9 cellular contexts compared by ENCODE assay signal in the genomic region with DNA sequence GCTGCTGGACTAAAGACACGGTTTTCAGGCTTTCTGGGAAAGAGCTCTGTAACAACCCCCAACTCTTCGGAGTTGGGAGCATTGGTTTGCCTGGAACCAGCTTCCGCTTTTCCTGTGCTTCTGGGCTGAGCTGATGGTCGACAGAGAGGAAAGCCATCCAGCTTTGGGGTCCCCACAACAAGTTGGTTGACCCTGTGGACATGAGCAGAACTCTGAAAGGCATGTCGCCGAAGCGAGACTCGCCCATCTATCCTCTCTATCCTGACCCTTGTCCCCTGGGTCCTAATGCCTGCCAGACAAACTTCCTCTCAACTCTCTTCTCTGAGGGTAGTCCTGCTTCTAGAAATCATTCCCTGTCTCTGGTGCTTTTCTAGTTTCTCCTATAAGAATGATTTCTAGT. TPM values are rescaled to one million over a fixed set of nuclear protein-coding genes. Genes with fewer than 3 reads are reported as not detected.
A peak's percentile ranks its signal among the peaks of the same experiment; 100 is the strongest.
DNase-seq lines count a peak whose midpoint lies in the region; ATAC-seq and TF ChIP-seq lines count a peak whose summit lies in the region.
"Had no signal": no experiment of that assay in that cellular context is flagged by ENCODE, and none has a peak within 500 bp of the region (broad histone marks: within the 10 kb centered on the region; RNA-seq: fewer than 3 reads in every experiment).

No MANE protein-coding gene starts in this region.

- DNase-seq in AG09309 (ENCODE audit: low read depth) = no peak
- peak; percentile 45 for DNase-seq in SKM-1 (lab: John Stamatoyannopoulos, UW; ENCODE audit: unreplicated experiment)
- DNase-seq in iPS DF 6.9 (ENCODE audit: low read depth, low spot score) = peak; percentile 45
- DNase-seq in psoas muscle = no peak
- no peak for DNase-seq in posterior cingulate gyrus
- no peak for DNase-seq in activated T-cell treated with anti-CD3 and anti-CD28 coated beads for 4 hours
- DNase-seq: NCI-H146 had no signal

- POLR2A ChIA-PET in HEK293 (lab: Yijun Ruan, JAX) = interaction anchor here (0.5 kb wide), 1 partner anchor 564 kb away, joined by 4 read pairs; no protein-coding TSS in a partner anchor

- H3K27ac ChIP-seq in HEK293 (ENCODE audit: extremely low read depth, low read depth, low read length) (no peak overlapping the region), iPS DF 6.9 (ENCODE audit: low read length) (no peak overlapping the region), psoas muscle (no peak overlapping the region)

- WGBS in iPS DF 6.9 (ENCODE audit: insufficient coverage, insufficient read length) = no CpG with 5 or more reads among the region's 8 CpGs
- 19 to 23% (median 22%) methylated on average over 8 of the region's 8 CpGs for WGBS in psoas muscle, 3 donors

- H3K9me3 ChIP-seq in HEK293 (ENCODE audit: control insufficient read depth, insufficient read depth, low read depth, low read length) (no peaks in the 10 kb centered on the region), iPS DF 6.9 (ENCODE audit: control insufficient read depth, insufficient read depth, low read length) (no peaks in the 10 kb centered on the region), psoas muscle (no peaks in the 10 kb centered on the region)

- H3K36me3 ChIP-seq in HEK293 (ENCODE audit: control insufficient read depth in 2 of 2, insufficient read depth in 1 of 2, low read length in 2 of 2) (no peaks in the 10 kb centered on the region), iPS DF 6.9 (ENCODE audit: control insufficient read depth, insufficient read depth, low read length) (no peaks in the 10 kb centered on the region), psoas muscle (ENCODE audit: insufficient read depth in 1 of 2, low read depth in 1 of 2) (no peaks in the 10 kb centered on the region)

- CTCF ChIA-PET in HEK293 (lab: Yijun Ruan, JAX) = no interaction called here

- ATAC-seq in psoas muscle (no peak), GM19023 (IDR thresholded peaks at IDR 0.05; ENCODE audit: unreplicated experiment) (no peak)

- TF ChIP-seq CTCF in AG09309 (IDR thresholded peaks at IDR 0.05; ENCODE audit: control insufficient read depth, insufficient read depth, low read depth, low read length, missing control alignments) = no peak
- TF ChIP-seq CTCF in HEK293 (tag by site-specific recombination; IDR thresholded peaks at IDR 0.05) = no peak
- no peak for TF ChIP-seq CTCF in psoas muscle (IDR thresholded peaks at IDR 0.05)

- H3K27me3 ChIP-seq in iPS DF 6.9 (ENCODE audit: control insufficient read depth, insufficient read depth, low read length) = peaks cover 11% of the 10 kb centered on the region; the same call in 1 of the 2 replicates
- peaks cover 0 to 50% (median 15%) of the 10 kb centered on the region in 3 donors for H3K27me3 ChIP-seq in psoas muscle (ENCODE audit: insufficient read depth in 3 of 3, low read length in 2 of 3)

- H3K4me3 ChIP-seq in AG09309 (ENCODE audit: control insufficient read depth, low read depth, low read length) = peak overlapping the region; percentile 19
- no peak overlapping the region for H3K4me3 ChIP-seq in HEK293 (ENCODE audit: low read depth, low read length)
- H3K4me3 ChIP-seq in iPS DF 6.9 (ENCODE audit: low read length) = peak overlapping the region; percentile 39; the same call in 1 of the 2 replicates
- H3K4me3 ChIP-seq in psoas muscle = no peak overlapping the region

- H3K4me1 ChIP-seq in HEK293 (ENCODE audit: control insufficient read depth, insufficient read depth, low read length) (no peaks in the 10 kb centered on the region), iPS DF 6.9 (ENCODE audit: control insufficient read depth, insufficient read depth, low read length) (no peaks in the 10 kb centered on the region; the same call in 1 of the 2 replicates), psoas muscle (no peaks in the 10 kb centered on the region)

- intact Hi-C loops in psoas muscle (cut with DNase I) = no loop called here
- intact Hi-C loops in posterior cingulate gyrus (cut with DNase I) = no loop called here

TF ChIP-seq in HEK293, 187 proteins besides CTCF, POLR2A, EP300 and RAD21 (continues in another document):
- TF ChIP-seq, protein P1, sequence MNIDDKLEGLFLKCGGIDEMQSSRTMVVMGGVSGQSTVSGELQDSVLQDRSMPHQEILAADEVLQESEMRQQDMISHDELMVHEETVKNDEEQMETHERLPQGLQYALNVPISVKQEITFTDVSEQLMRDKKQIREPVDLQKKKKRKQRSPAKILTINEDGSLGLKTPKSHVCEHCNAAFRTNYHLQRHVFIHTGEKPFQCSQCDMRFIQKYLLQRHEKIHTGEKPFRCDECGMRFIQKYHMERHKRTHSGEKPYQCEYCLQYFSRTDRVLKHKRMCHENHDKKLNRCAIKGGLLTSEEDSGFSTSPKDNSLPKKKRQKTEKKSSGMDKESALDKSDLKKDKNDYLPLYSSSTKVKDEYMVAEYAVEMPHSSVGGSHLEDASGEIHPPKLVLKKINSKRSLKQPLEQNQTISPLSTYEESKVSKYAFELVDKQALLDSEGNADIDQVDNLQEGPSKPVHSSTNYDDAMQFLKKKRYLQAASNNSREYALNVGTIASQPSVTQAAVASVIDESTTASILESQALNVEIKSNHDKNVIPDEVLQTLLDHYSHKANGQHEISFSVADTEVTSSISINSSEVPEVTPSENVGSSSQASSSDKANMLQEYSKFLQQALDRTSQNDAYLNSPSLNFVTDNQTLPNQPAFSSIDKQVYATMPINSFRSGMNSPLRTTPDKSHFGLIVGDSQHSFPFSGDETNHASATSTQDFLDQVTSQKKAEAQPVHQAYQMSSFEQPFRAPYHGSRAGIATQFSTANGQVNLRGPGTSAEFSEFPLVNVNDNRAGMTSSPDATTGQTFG (tag by site-specific recombination; IDR thresholded peaks at IDR 0.05; ENCODE audit: borderline replicate concordance) = no peak
- no peak for TF ChIP-seq ZNF114 (tag by site-specific recombination; IDR thresholded peaks at IDR 0.05)
- no peak for TF ChIP-seq GLI4 (tag by site-specific recombination; IDR thresholded peaks at IDR 0.05)
- no peak for TF ChIP-seq ZNF157 (tag by site-specific recombination; IDR thresholded peaks at IDR 0.05)
- TF ChIP-seq ZNF707 (tag by site-specific recombination; IDR thresholded peaks at IDR 0.05) = no peak
- no peak for TF ChIP-seq SP3 (tag by site-specific recombination; IDR thresholded peaks at IDR 0.05)
- TF ChIP-seq ZFP37 (tag by site-specific recombination; IDR thresholded peaks at IDR 0.05) = no peak
- TF ChIP-seq ZNF544 (tag by site-specific recombination; IDR thresholded peaks at IDR 0.05) = no peak
- TF ChIP-seq, protein P2, sequence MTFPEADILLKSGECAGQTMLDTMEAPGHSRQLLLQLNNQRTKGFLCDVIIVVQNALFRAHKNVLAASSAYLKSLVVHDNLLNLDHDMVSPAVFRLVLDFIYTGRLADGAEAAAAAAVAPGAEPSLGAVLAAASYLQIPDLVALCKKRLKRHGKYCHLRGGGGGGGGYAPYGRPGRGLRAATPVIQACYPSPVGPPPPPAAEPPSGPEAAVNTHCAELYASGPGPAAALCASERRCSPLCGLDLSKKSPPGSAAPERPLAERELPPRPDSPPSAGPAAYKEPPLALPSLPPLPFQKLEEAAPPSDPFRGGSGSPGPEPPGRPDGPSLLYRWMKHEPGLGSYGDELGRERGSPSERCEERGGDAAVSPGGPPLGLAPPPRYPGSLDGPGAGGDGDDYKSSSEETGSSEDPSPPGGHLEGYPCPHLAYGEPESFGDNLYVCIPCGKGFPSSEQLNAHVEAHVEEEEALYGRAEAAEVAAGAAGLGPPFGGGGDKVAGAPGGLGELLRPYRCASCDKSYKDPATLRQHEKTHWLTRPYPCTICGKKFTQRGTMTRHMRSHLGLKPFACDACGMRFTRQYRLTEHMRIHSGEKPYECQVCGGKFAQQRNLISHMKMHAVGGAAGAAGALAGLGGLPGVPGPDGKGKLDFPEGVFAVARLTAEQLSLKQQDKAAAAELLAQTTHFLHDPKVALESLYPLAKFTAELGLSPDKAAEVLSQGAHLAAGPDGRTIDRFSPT (tag by site-specific recombination; IDR thresholded peaks at IDR 0.05) = no peak
- TF ChIP-seq ZNF621 (tag by site-specific recombination; IDR thresholded peaks at IDR 0.05) = no peak
- no peak for TF ChIP-seq SP2 (tag by site-specific recombination; IDR thresholded peaks at IDR 0.05)
- 0 out of 2 replicates have a peak, but pooled peaks have one; percentile 38 for TF ChIP-seq ZNF580 (tag by site-specific recombination; IDR thresholded peaks at IDR 0.05)
- TF ChIP-seq ZFHX2 (tag by site-specific recombination; conservative IDR thresholded peaks at IDR 0.05) = no peak
- TF ChIP-seq TRIM28 (IDR thresholded peaks at IDR 0.05; ENCODE audit: borderline replicate concordance, low read length) = no peak
- TF ChIP-seq ZNF266 (tag by site-specific recombination; IDR thresholded peaks at IDR 0.05; ENCODE audit: low read depth) = no peak
- TF ChIP-seq ZNF426 (tag by site-specific recombination; IDR thresholded peaks at IDR 0.05) = no peak
- no peak for TF ChIP-seq FEZF1 (tag by site-specific recombination; IDR thresholded peaks at IDR 0.05)
- no peak for TF ChIP-seq SCRT1 (tag by site-specific recombination; IDR thresholded peaks at IDR 0.05; ENCODE audit: borderline replicate concordance)
- no peak for TF ChIP-seq ZNF433 (tag by site-specific recombination; IDR thresholded peaks at IDR 0.05; ENCODE audit: low read depth)
- no peak for TF ChIP-seq ZNF169 (tag by site-specific recombination; IDR thresholded peaks at IDR 0.05)
- TF ChIP-seq ZNF600 (tag by site-specific recombination; IDR thresholded peaks at IDR 0.05) = no peak
- no peak for TF ChIP-seq REPIN1 (tag by site-specific recombination; IDR thresholded peaks at IDR 0.05; ENCODE audit: low read depth)
- peak; percentile 27; the same call in 1 of the 2 replicates for TF ChIP-seq ZNF335 (tag by site-specific recombination; conservative IDR thresholded peaks at IDR 0.05)
- TF ChIP-seq ZNF274 (IDR thresholded peaks at IDR 0.05; ENCODE audit: low read length) = no peak
- no peak for TF ChIP-seq ZNF274 (tag by site-specific recombination; IDR thresholded peaks at IDR 0.05; ENCODE audit: borderline replicate concordance)
- no peak for TF ChIP-seq ZBTB20 (tag by site-specific recombination; IDR thresholded peaks at IDR 0.05)
- no peak for TF ChIP-seq ZNF138 (tag by site-specific recombination; IDR thresholded peaks at IDR 0.05; ENCODE audit: borderline replicate concordance)
- no peak for TF ChIP-seq ZNF701 (tag by site-specific recombination; IDR thresholded peaks at IDR 0.05)
- TF ChIP-seq ZBTB8A (tag by site-specific recombination; IDR thresholded peaks at IDR 0.05) = peak; percentile 22; the same call in 1 of the 2 replicates

RNA-seq across cellular contexts. Expression of gene FCGR2A, which starts 31.9 kb away (rescaled TPM):
- total RNA-seq in psoas muscle = 10 to 100 TPM in 1 of 4 donors, 1 to 10 TPM in 3; 6.6 to 11.6 (median 7.3) TPM
- 1 to 10 TPM; 1.1 to 2.5 (median 1.2) TPM for polyA plus RNA-seq in psoas muscle

RNA-seq across cellular contexts. Expression of gene HSPA6, which starts 51.0 kb away (rescaled TPM):
- total RNA-seq in psoas muscle = 10 to 100 TPM in 1 of 4 donors, 1 to 10 TPM in 2, under 1 TPM in 1; 0.49 to 37.7 (median 5.7) TPM
- under 1 TPM; 0.32 to 0.98 (median 0.85) TPM for polyA plus RNA-seq in psoas muscle

Comparison
In these comparisons a context has a peak if more than half of its experiments do, and no peak if none do; other contexts are left out.
1. DNase-seq: peak in SKM-1 (single experiment) and iPS DF 6.9 (single experiment); none in AG09309 (single experiment), psoas muscle (0 of 2), posterior cingulate gyrus (0 of 10) and activated T-cell treated with anti-CD3 and anti-CD28 coated beads for 4 hours (single experiment).
2. H3K4me3 ChIP-seq: peak in AG09309 (single experiment) and iPS DF 6.9 (single experiment); none in HEK293 (single experiment) and psoas muscle (single experiment).